In the genomic region with DNA sequence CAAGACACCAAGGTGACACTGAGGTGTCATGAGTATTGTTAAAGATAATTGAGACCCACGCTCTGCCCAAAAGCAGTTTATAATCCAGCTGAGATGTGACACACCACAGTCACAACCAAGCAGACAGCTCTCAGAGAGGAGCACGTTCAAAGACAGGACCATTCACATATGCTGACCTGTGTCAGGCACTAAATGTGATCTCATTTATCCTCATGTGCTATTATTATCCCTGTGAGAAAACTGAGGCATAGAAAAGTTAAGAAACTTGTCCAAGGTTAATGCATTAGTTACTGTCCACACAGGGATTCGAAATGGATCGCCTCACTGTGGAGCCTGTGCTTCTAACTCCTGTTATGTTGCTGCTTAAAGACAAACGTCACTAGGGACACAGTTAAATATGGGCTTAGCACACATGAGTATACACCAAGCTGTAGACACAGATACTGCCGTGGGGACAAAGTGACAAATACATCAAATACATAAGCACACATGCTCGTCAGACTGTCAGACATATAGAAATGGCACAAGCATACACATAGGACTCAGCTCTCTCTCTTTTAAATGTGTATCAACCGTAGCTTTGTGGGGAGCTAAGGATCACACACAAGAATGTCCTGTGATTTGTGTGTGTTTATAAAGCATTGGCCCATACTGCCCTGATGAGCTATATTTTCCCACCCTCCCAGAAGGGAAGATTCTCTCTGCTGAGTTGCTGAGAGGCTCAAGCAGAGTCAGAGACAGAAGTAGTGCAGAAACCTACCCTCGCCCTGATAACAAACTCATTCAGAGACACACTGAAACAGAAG, we compare ENCODE assay signal across 1 cellular context.
TF ChIP-seq lines count a peak whose summit lies in the region.

No MANE protein-coding gene starts in this region.

TF ChIP-seq in neural cell, 6 proteins besides CTCF, POLR2A, EP300 and RAD21 (continued from another document):
- TF ChIP-seq MXI1 (conservative IDR thresholded peaks at IDR 0.05; ENCODE audit: poor library complexity, severe bottlenecking), result no peak
